12 cellular contexts compared by ENCODE assay signal in the genomic region with DNA sequence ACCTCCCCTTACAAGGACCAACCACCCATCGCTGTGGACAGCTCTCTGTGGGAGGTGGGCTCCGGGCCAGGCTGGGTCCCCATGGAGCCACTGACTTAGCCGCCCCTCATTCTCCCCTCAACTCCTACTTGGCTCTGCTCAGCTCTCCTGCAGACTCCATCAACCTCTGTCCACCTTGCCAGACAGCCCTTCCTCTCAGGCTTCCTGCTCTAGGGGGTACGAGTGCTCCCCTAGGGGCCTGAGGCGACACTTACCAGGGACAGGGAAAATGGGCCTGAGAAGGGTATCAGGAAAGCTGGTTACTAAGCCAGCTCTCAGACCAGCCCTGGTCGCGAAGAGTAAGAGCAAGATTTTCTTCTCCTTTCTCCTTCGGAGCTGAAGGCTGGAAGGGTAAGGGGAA. TPM values are rescaled to one million over a fixed set of nuclear protein-coding genes. Genes with fewer than 3 reads are reported as not detected.
DNase-seq lines count a peak whose midpoint lies in the region; ATAC-seq and TF ChIP-seq lines count a peak whose summit lies in the region.
"Had no signal": no experiment of that assay in that cellular context is flagged by ENCODE, and none has a peak within 500 bp of the region (broad histone marks: within the 10 kb centered on the region; RNA-seq: fewer than 3 reads in every experiment).

No MANE protein-coding gene starts in this region.

- no peak for TF ChIP-seq POLR2A in vagina (IDR thresholded peaks at IDR 0.05)

- H3K4me1 ChIP-seq in left ventricle myocardium inferior (peaks cover 87% of the 10 kb centered on the region), vagina (peaks cover 65% of the 10 kb centered on the region)

- H3K9me3 ChIP-seq in left ventricle myocardium inferior (replicated peaks) (no peaks in the 10 kb centered on the region), vagina (no peaks in the 10 kb centered on the region)
- H3K9me3 ChIP-seq: MG63 had no signal

- TF ChIP-seq CTCF in left ventricle myocardium inferior (IDR thresholded peaks at IDR 0.05; ENCODE audit: borderline replicate concordance) (no peak), dorsolateral prefrontal cortex (IDR thresholded peaks at IDR 0.05 in 54 of 56, conservative IDR thresholded peaks at IDR 0.05 in 2 of 56; ENCODE audit: low read depth in 1 of 56, partially characterized antibody in 56 of 56) (no peak), nephron (IDR thresholded peaks at IDR 0.05; ENCODE audit: unreplicated experiment in 3 of 3) (no peak), vagina (IDR thresholded peaks at IDR 0.05) (no peak)

- no peaks in the 10 kb centered on the region for H3K36me3 Mint-ChIP-seq in nephron (ENCODE audit: low read depth)

- intact Hi-C loops in left ventricle myocardium inferior (cut with micrococcal nuclease) = no loop called here
- intact Hi-C loops in left ventricle myocardium superior (cut with micrococcal nuclease) = no loop called here
- intact Hi-C loops in dorsolateral prefrontal cortex (cut with DNase I) = no loop called here
- intact Hi-C loops in vagina (cut with DNase I) = no loop called here

- peaks cover 3% of the 10 kb centered on the region for H3K27me3 Mint-ChIP-seq in nephron (ENCODE audit: low read depth)

- H3K4me3 Mint-ChIP-seq in nephron = no peak overlapping the region
- H3K4me3 Mint-ChIP-seq: B cell had no signal

- no peaks in the 10 kb centered on the region for H3K9me3 Mint-ChIP-seq in nephron

- peak overlapping the region; percentile 82 for H3K27ac ChIP-seq in left ventricle myocardium inferior (replicated peaks)
- H3K27ac ChIP-seq in dorsolateral prefrontal cortex = peak overlapping the region in 53 of 59 donors; percentile 5 to 94 (median 84)
- peak overlapping the region; percentile 49 for H3K27ac ChIP-seq in vagina

- H3K4me1 Mint-ChIP-seq in nephron = peaks cover 78% of the 10 kb centered on the region

- no peak for ATAC-seq in left ventricle myocardium superior

- DNase-seq in left ventricle myocardium inferior = no peak
- DNase-seq in left ventricle myocardium superior = no peak
- no peak for DNase-seq in dorsolateral prefrontal cortex
- DNase-seq in vagina (ENCODE audit: extremely low spot score in 2 of 2) = no peak
- no peak for DNase-seq in NCI-H748 treated with DMSO at 0.1 percent for 48 hours (lab: John Stamatoyannopoulos, UW)
- no peak for DNase-seq in central memory CD4-positive, alpha-beta T cell
- DNase-seq in NCI-H2227 treated with DMSO at 0.1 percent for 48 hours (lab: John Stamatoyannopoulos, UW) = no peak
- DNase-seq: H7; MG63; stimulated activated CD4-positive, alpha-beta T cell treated with anti-CD3 and anti-CD28 coated beads, Interleukin-2, amount 100 ng/mL, for 24 hours had no signal

- H3K27ac Mint-ChIP-seq in nephron = peak overlapping the region; percentile 81 to 92 (median 91)
- H3K27ac Mint-ChIP-seq: B cell had no signal

- H3K36me3 ChIP-seq in left ventricle myocardium inferior (no peaks in the 10 kb centered on the region), vagina (no peaks in the 10 kb centered on the region)
- H3K36me3 ChIP-seq: MG63 had no signal

- H3K27me3 ChIP-seq in left ventricle myocardium inferior (ENCODE audit: low read depth) (no peaks in the 10 kb centered on the region), dorsolateral prefrontal cortex (no peaks in the 10 kb centered on the region), vagina (no peaks in the 10 kb centered on the region)
- H3K27me3 ChIP-seq: MG63 had no signal

- no peak overlapping the region for H3K4me3 ChIP-seq in left ventricle myocardium inferior
- no peak overlapping the region for H3K4me3 ChIP-seq in dorsolateral prefrontal cortex
- no peak overlapping the region for H3K4me3 ChIP-seq in vagina
- H3K4me3 ChIP-seq: MG63 had no signal

RNA-seq across cellular contexts. Expression of a gene that starts 43.9 kb away (rescaled TPM):
- total RNA-seq in left ventricle myocardium inferior (19.4 TPM), left ventricle myocardium superior (15.9 TPM), dorsolateral prefrontal cortex (10 to 100 TPM in 104 of 120 experiments, 1 to 10 TPM in 16; 6.0 to 49.5 (median 17.2) TPM), vagina (20.9 TPM)
